1 cellular context compared by ENCODE assay signal in the genomic region with DNA sequence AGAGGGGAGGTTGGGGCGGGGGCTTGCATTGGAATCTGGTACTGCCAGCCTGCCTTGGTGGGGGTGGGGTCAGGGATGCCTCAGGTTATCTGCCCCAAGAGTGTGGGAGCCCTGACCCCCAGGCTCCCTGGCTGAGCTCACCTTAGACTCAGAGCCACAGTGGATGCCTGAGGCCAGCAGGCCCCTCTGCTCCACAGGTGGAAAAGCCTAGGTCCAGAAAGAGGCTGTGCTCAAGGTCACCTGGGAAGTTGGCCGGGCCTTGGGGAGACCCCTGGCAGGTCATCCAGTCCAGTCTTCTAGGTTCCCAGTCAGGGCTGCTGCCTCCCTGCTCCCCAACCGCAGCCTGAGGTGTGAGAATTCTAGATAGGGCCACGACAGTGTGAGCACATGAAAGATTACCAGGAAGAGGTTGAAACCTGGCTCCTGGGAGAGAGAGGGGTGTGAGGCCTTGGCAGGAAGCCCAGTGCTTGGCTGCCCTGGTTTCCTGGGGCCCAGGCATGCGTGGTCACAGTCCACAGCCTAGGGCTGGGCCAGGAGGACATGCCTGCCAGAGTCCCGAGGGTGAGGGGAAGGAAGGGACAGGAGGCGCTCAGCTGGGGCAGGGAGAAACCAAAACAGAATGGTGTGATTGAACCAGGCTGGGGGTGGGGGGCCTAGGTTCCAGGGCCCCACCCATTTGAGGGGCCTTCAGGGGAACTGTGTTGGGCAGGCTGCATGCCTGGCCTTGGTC.
TF ChIP-seq lines count a peak whose summit lies in the region.

No MANE protein-coding gene starts in this region.

TF ChIP-seq in GM23338, 12 proteins besides CTCF, POLR2A, EP300 and RAD21 (continued from another document):
- TF ChIP-seq REST (IDR thresholded peaks at IDR 0.05; ENCODE audit: unreplicated experiment): no peak
- TF ChIP-seq JUNB (IDR thresholded peaks at IDR 0.05; ENCODE audit: unreplicated experiment): no peak
- no peak for TF ChIP-seq ETS1 (IDR thresholded peaks at IDR 0.05)
- TF ChIP-seq EZH2 (IDR thresholded peaks at IDR 0.05; ENCODE audit: low read depth, unreplicated experiment): no peak
